8 cellular contexts compared by ENCODE assay signal in genomic region chr16:30067584-30067916, GRCh38. TPM values are rescaled to one million over a fixed set of nuclear protein-coding genes. Genes with fewer than 3 reads are reported as not detected.
DNase-seq lines count a peak whose midpoint lies in the region; ATAC-seq and TF ChIP-seq lines count a peak whose summit lies in the region.

No MANE protein-coding gene starts in this region.

- peak overlapping the region; percentile 99 for H3K9ac ChIP-seq in Loucy (ENCODE audit: low read depth, low read length, poor library complexity, severe bottlenecking)

- H3K9me3 Mint-ChIP-seq in naive thymus-derived CD4-positive, alpha-beta T cell: no peaks in the 10 kb centered on the region

- H3K27ac Mint-ChIP-seq in naive thymus-derived CD4-positive, alpha-beta T cell: peak overlapping the region in 7 of 9 donors; percentile 83 to 99 (median 98)

- no peaks in the 10 kb centered on the region for H3K27me3 ChIP-seq in BE2C
- H3K27me3 ChIP-seq in Loucy (ENCODE audit: insufficient read depth, low read length, poor library complexity, severe bottlenecking): peaks cover 6% of the 10 kb centered on the region
- H3K27me3 ChIP-seq in naive thymus-derived CD4-positive, alpha-beta T cell (ENCODE audit: control insufficient read depth in 2 of 2, insufficient read depth in 2 of 2, low read length in 2 of 2): no peaks in the 10 kb centered on the region

- H3K27ac ChIP-seq in naive thymus-derived CD4-positive, alpha-beta T cell (ENCODE audit: low read depth, low read length): peak overlapping the region; percentile 83

- peaks cover 86% of the 10 kb centered on the region for H3K79me2 ChIP-seq in Loucy (ENCODE audit: insufficient read depth, low read length)

- no peaks in the 10 kb centered on the region for H3K27me3 Mint-ChIP-seq in naive thymus-derived CD4-positive, alpha-beta T cell

- POLR2A ChIA-PET in naive thymus-derived CD4-positive, alpha-beta T cell (lab: Charles Lee): interaction anchor here (0.6 to 6.3 kb wide), 11 partner anchors 9 to 365 kb away, joined by 3 to 159 read pairs (median 8); partner anchors contain the start of genes CD2BP2, CORO1A, PPP4C and TBX6

- intact Hi-C loops in naive thymus-derived CD4-positive, alpha-beta T cell (cut with micrococcal nuclease): loop anchor here (5.0 to 10.0 kb wide), 2 partner anchors 337 to 855 kb away; partner anchors contain the start of genes FBXL19 (in 1 of the 2) and ZNF771 (in 1 of the 2)

- H3K36me3 ChIP-seq in BE2C: peaks cover 69% of the 10 kb centered on the region
- peaks cover 64% of the 10 kb centered on the region for H3K36me3 ChIP-seq in Loucy (ENCODE audit: insufficient read depth, low read length)
- H3K36me3 ChIP-seq in naive thymus-derived CD4-positive, alpha-beta T cell (ENCODE audit: control insufficient read depth in 2 of 3, insufficient read depth in 3 of 3, low read length in 3 of 3): peaks cover 18 to 69% (median 22%) of the 10 kb centered on the region in 3 experiments

- H3K4me2 ChIP-seq in Loucy (ENCODE audit: low read depth, low read length, poor library complexity, severe bottlenecking): peak overlapping the region; percentile 97

- DNase-seq in BE2C (no peak), choroid plexus epithelial cell (ENCODE audit: low read depth) (no peak), iPS-NIHi11 (ENCODE audit: low spot score) (no peak), nucleus accumbens (lab: John Stamatoyannopoulos, UW) (no peak), erythroblast (lab: John Stamatoyannopoulos, UW) (no peak)
- DNase-seq in naive thymus-derived CD4-positive, alpha-beta T cell: no peak

- no peak for ATAC-seq in naive thymus-derived CD4-positive, alpha-beta T cell
- no peak for ATAC-seq in HG02642 (IDR thresholded peaks at IDR 0.05; ENCODE audit: poor library complexity, unreplicated experiment)

- H3K4me3 Mint-ChIP-seq in naive thymus-derived CD4-positive, alpha-beta T cell: peak overlapping the region; percentile 36 to 100 (median 99)

- H3F3A ChIP-seq in Loucy (ENCODE audit: low read depth): no peaks in the 10 kb centered on the region

- H4K20me1 ChIP-seq in Loucy (ENCODE audit: insufficient read depth, low read length, poor library complexity, severe bottlenecking): peaks cover 59% of the 10 kb centered on the region

- peaks cover 5% of the 10 kb centered on the region; the same call in 1 of the 2 replicates for H3K4me1 ChIP-seq in BE2C
- peaks cover 41% of the 10 kb centered on the region for H3K4me1 ChIP-seq in Loucy (ENCODE audit: insufficient read depth, low read length, poor library complexity, severe bottlenecking)
- H3K4me1 ChIP-seq in naive thymus-derived CD4-positive, alpha-beta T cell (ENCODE audit: control insufficient read depth in 2 of 2, insufficient read depth in 2 of 2, low read length in 2 of 2): peaks cover 13 to 37% of the 10 kb centered on the region in 2 donors

- no peaks in the 10 kb centered on the region for H3K9me3 ChIP-seq in BE2C
- no peaks in the 10 kb centered on the region for H3K9me3 ChIP-seq in Loucy (ENCODE audit: insufficient read depth, low read depth, low read length)
- H3K9me3 ChIP-seq in naive thymus-derived CD4-positive, alpha-beta T cell (ENCODE audit: control insufficient read depth in 2 of 3, low read length in 3 of 3): no peaks in the 10 kb centered on the region

- CTCF ChIA-PET in naive thymus-derived CD4-positive, alpha-beta T cell (lab: Charles Lee): interaction anchor here (0.6 to 1.2 kb wide), 2 partner anchors 25 to 277 kb away, joined by 3 to 6 read pairs; partner anchors contain the start of gene TBX6

- H2AFZ ChIP-seq in Loucy (ENCODE audit: low read length): no peak overlapping the region

- peaks cover 0 to 38% (median 14%) of the 10 kb centered on the region in 5 donors for H3K36me3 Mint-ChIP-seq in naive thymus-derived CD4-positive, alpha-beta T cell

- TF ChIP-seq POLR2A in erythroblast (IDR thresholded peaks at IDR 0.05; ENCODE audit: low read length): no peak

- H3K4me1 Mint-ChIP-seq in naive thymus-derived CD4-positive, alpha-beta T cell: peaks cover 25 to 55% (median 43%) of the 10 kb centered on the region in 7 donors

- H3K9me2 ChIP-seq in Loucy (replicated peaks; ENCODE audit: low read depth, low read length): no peaks in the 10 kb centered on the region

- H3K4me3 ChIP-seq in BE2C (ENCODE audit: low read depth, low read length) (peak overlapping the region; percentile 85), Loucy (ENCODE audit: low read length, poor library complexity, severe bottlenecking) (peak overlapping the region; percentile 84), choroid plexus epithelial cell (ENCODE audit: low read depth, low read length) (peak overlapping the region; percentile 100)
- H3K4me3 ChIP-seq in naive thymus-derived CD4-positive, alpha-beta T cell (ENCODE audit: low read length): peak overlapping the region; percentile 12

- no peak for TF ChIP-seq CTCF in BE2C (IDR thresholded peaks at IDR 0.05; ENCODE audit: low read depth, low read length)
- TF ChIP-seq CTCF in Loucy (conservative IDR thresholded peaks at IDR 0.05; ENCODE audit: low read length): no peak
- no peak for TF ChIP-seq CTCF in choroid plexus epithelial cell (conservative IDR thresholded peaks at IDR 0.05; ENCODE audit: low read depth, low read length)

RNA-seq across cellular contexts. Expression of gene ALDOA, which starts 2.0 kb away (rescaled TPM):
- 2,114 TPM for polyA plus RNA-seq in BE2C (2012; ENCODE audit: insufficient read depth, insufficient read length, low read depth)
- 1,000 to 10,000 TPM in 1 of 5 experiments, 100 to 1,000 TPM in 4; 356 to 1,619 (median 584) TPM for total RNA-seq in naive thymus-derived CD4-positive, alpha-beta T cell
- 1,000 to 10,000 TPM in 1 of 2 donors, 100 to 1,000 TPM in 1; 955 to 1,316 TPM for polyA plus RNA-seq in naive thymus-derived CD4-positive, alpha-beta T cell

RNA-seq across cellular contexts. Expression of gene PPP4C, which starts 8.2 kb away (rescaled TPM):
- 317 TPM for polyA plus RNA-seq in BE2C (2012; ENCODE audit: insufficient read depth, insufficient read length, low read depth)
- total RNA-seq in naive thymus-derived CD4-positive, alpha-beta T cell: 100 to 1,000 TPM in 2 of 5 experiments, 10 to 100 TPM in 3; 68.4 to 143 (median 86.0) TPM
- polyA plus RNA-seq in naive thymus-derived CD4-positive, alpha-beta T cell: 100 to 1,000 TPM; 176 TPM

RNA-seq across cellular contexts. Expression of gene TBX6, which starts 24.2 kb away (rescaled TPM):
- polyA plus RNA-seq in BE2C (2012; ENCODE audit: insufficient read depth, insufficient read length, low read depth): 2.1 TPM
- 1 to 10 TPM; 1.5 to 3.3 (median 1.6) TPM for total RNA-seq in naive thymus-derived CD4-positive, alpha-beta T cell
- under 1 TPM in 1 of 2 donors, not detected in 1; 0.38 TPM for polyA plus RNA-seq in naive thymus-derived CD4-positive, alpha-beta T cell

RNA-seq across cellular contexts. Expression of gene YPEL3, which starts 28.5 kb away (rescaled TPM):
- 28.8 TPM for polyA plus RNA-seq in BE2C (2012; ENCODE audit: insufficient read depth, insufficient read length, low read depth)
- total RNA-seq in naive thymus-derived CD4-positive, alpha-beta T cell: 100 to 1,000 TPM in 3 of 5 experiments, 10 to 100 TPM in 2; 50.5 to 260 (median 130) TPM
- polyA plus RNA-seq in naive thymus-derived CD4-positive, alpha-beta T cell: 100 to 1,000 TPM; 242 to 308 TPM

RNA-seq across cellular contexts. Expression of gene TLCD3B, which starts 36.5 kb away (rescaled TPM):
- 196 TPM for polyA plus RNA-seq in BE2C (2012; ENCODE audit: insufficient read depth, insufficient read length, low read depth)
- 1 to 10 TPM in 2 of 5 experiments, not detected in 3; 1.2 to 2.3 TPM for total RNA-seq in naive thymus-derived CD4-positive, alpha-beta T cell
- not detected for polyA plus RNA-seq in naive thymus-derived CD4-positive, alpha-beta T cell

Comparison
In these comparisons a context has a peak if more than half of its experiments do, and no peak if none do; other contexts are left out.
1. H3K4me3 ChIP-seq: peak in every context shown above with its lines; median percentile 100 in choroid plexus epithelial cell; 85 in BE2C; 84 in Loucy; 12 in naive thymus-derived CD4-positive, alpha-beta T cell.